8 cellular contexts compared by ENCODE assay signal in genomic region chr1:161177112-161177935, GRCh38. TPM values are rescaled to one million over a fixed set of nuclear protein-coding genes. Genes with fewer than 3 reads are reported as not detected.
DNase-seq lines count a peak whose midpoint lies in the region; ATAC-seq, FAIRE-seq and TF ChIP-seq lines count a peak whose summit lies in the region.

Gene B4GALT3, minus strand, starts transcription at chr1:161177507. Its CDS starts 1,447 bp downstream, at chr1:161176060.

- dilution Hi-C loops in IMR-90 (cut with HindIII; ENCODE audit: low sequenced_read_pairs, unreplicated experiment), result no loop called here
- dilution Hi-C loops in endothelial cell of umbilical vein (cut with MboI; ENCODE audit: extremely low pct_ligation_motif_present, low sequenced_read_pairs), result no loop called here

- TF ChIP-seq RAD21 in IMR-90 (IDR thresholded peaks at IDR 0.05; ENCODE audit: low read length), result no peak

- peak within 1 kb of the TSS; percentile 75 for H2BK120ac ChIP-seq in IMR-90 (ENCODE audit: low read depth, low read length)

- no peaks in the 10 kb centered on the region for H3K9me2 ChIP-seq in OCI-LY7 (ENCODE audit: insufficient read depth, low read length)

- H3K56ac ChIP-seq in IMR-90 (ENCODE audit: extremely low read depth, insufficient read depth, low read length), result peak within 1 kb of the TSS; percentile 80; the same call in 1 of the 2 replicates

- peak within 1 kb of the TSS; percentile 78 for H2AK5ac ChIP-seq in IMR-90 (ENCODE audit: low read depth, low read length)

- H3K9me1 ChIP-seq in IMR-90 (ENCODE audit: insufficient read depth, low read length) (peaks cover 14% of the 10 kb centered on the region), endothelial cell of umbilical vein (replicated peaks; ENCODE audit: control insufficient read depth, extremely low read depth, insufficient read depth, low read length) (no peaks in the 10 kb centered on the region)

- H3K27me3 ChIP-seq in IMR-90 (ENCODE audit: control insufficient read depth, insufficient read depth, low read length) (no peaks in the 10 kb centered on the region), endothelial cell of umbilical vein (ENCODE audit: control insufficient read depth in 2 of 2, insufficient read depth in 2 of 2, low read length in 2 of 2) (no peaks in the 10 kb centered on the region)

- intact Hi-C loops in IMR-90 (cut with micrococcal nuclease) (no loop called here), OCI-LY7 (cut with micrococcal nuclease; ENCODE audit: unreplicated experiment) (loop anchor here (1.0 kb wide), 2 partner anchors 11 to 48 kb away; partner anchors contain the start of gene PPOX), endothelial cell of umbilical vein (cut with micrococcal nuclease) (loop anchor here (1.0 kb wide), 1 partner anchor 11 kb away; the partner anchor contains the start of gene PPOX)

- H3K27ac ChIP-seq in IMR-90 (ENCODE audit: insufficient read depth, low read length) (peak within 1 kb of the TSS; percentile 98), OCI-LY7 (ENCODE audit: low read depth, low read length, poor library complexity, severe bottlenecking) (peak within 1 kb of the TSS; percentile 60), endothelial cell of umbilical vein (ENCODE audit: insufficient read depth, low read depth, low read length) (peak within 1 kb of the TSS; percentile 14)

- DNase-seq in D721Med (ENCODE audit: insufficient read length, low spot score) (peak; percentile 100), IMR-90 (peak; percentile 65), OCI-LY7 (ENCODE audit: low spot score) (peak; percentile 87), activated T-cell treated with anti-CD3 and anti-CD28 coated beads for 24 hours (ENCODE audit: low read depth) (peak; percentile 94), endothelial cell of umbilical vein (ENCODE audit: low read depth, low spot score) (peak; percentile 85), middle frontal gyrus (ENCODE audit: extremely low spot score, low spot score) (peak; percentile 70)
- peak; percentile 90 to 92 for DNase-seq in stimulated activated CD8-positive, alpha-beta memory T cell treated with anti-CD3 and anti-CD28 coated beads, Interleukin-2, amount 100 ng/mL, for 1 hour (ENCODE audit: low read depth in 2 of 2)

- H4K5ac ChIP-seq in IMR-90 (ENCODE audit: low read depth, low read length), result peak within 1 kb of the TSS; percentile 98

- H3K4me1 ChIP-seq in IMR-90 (ENCODE audit: control insufficient read depth, insufficient read depth, low read length) (peaks cover 17% of the 10 kb centered on the region), OCI-LY7 (ENCODE audit: insufficient read depth, low read length, poor library complexity, severe bottlenecking) (peaks cover 33% of the 10 kb centered on the region), endothelial cell of umbilical vein (ENCODE audit: control insufficient read depth, extremely low read depth, insufficient read depth, low read length) (peaks cover 11% of the 10 kb centered on the region)

- H3K9me3 ChIP-seq in IMR-90 (ENCODE audit: control insufficient read depth, insufficient read depth, low read length) (no peaks in the 10 kb centered on the region), OCI-LY7 (ENCODE audit: low read length) (no peaks in the 10 kb centered on the region), endothelial cell of umbilical vein (replicated peaks; ENCODE audit: control insufficient read depth, insufficient read depth, low read length) (no peaks in the 10 kb centered on the region)

- FAIRE-seq in D721Med (lab: Jason Lieb, UNC) (no peak), endothelial cell of umbilical vein (lab: Jason Lieb, UNC) (peak; percentile 64)

- CTCF ChIA-PET in IMR-90 (lab: Yijun Ruan, JAX), result interaction anchor here (1.9 kb wide), 1 partner anchor 11 kb away, joined by 5 read pairs; the partner anchor contains the start of gene PPOX
- CTCF ChIA-PET in OCI-LY7 (lab: Charles Lee; ENCODE audit: unreplicated experiment), result interaction anchor here (0.6 to 1.8 kb wide), 5 partner anchors 11 to 131 kb away, joined by 3 to 15 read pairs (median 4); partner anchors contain the start of genes DEDD, PPOX and TOMM40L
- CTCF ChIA-PET in endothelial cell of umbilical vein (lab: Charles Lee), result interaction anchor here (1.0 to 2.5 kb wide), 5 partner anchors 12 to 205 kb away, joined by 3 to 10 read pairs (median 5); partner anchors contain the start of genes NDUFS2, PPOX and TOMM40L

- BruUV-seq in IMR-90 (replicated peaks; lab: Mats Ljungman, UMichigan) (no TSS peak), OCI-LY7 (replicated peaks; lab: Mats Ljungman, UMichigan) (no TSS peak), endothelial cell of umbilical vein (replicated peaks; lab: Mats Ljungman, UMichigan) (TSS peak; percentile 96)

- H3K9ac ChIP-seq in IMR-90 (ENCODE audit: low read depth, low read length), result peak within 1 kb of the TSS; percentile 99
- H3K9ac ChIP-seq in endothelial cell of umbilical vein (replicated peaks; ENCODE audit: extremely low read depth, insufficient read depth, low read length), result peak within 1 kb of the TSS; percentile 71

- H3K79me1 ChIP-seq in IMR-90 (ENCODE audit: low read depth in 1 of 2, low read length in 2 of 2), result peaks cover 14 to 32% of the 10 kb centered on the region in 2 experiments

- H3K14ac ChIP-seq in IMR-90 (replicated peaks; ENCODE audit: low read depth, low read length), result peak within 1 kb of the TSS; percentile 91

- H4K20me1 ChIP-seq in IMR-90 (ENCODE audit: insufficient read depth, low read length) (peaks cover 13% of the 10 kb centered on the region; the same call in 1 of the 2 replicates), OCI-LY7 (ENCODE audit: insufficient read depth, low read length) (no peaks in the 10 kb centered on the region), endothelial cell of umbilical vein (replicated peaks; ENCODE audit: control insufficient read depth, extremely low read depth, insufficient read depth, low read length) (no peaks in the 10 kb centered on the region)

- no peak within 1 kb of the TSS for H2BK20ac ChIP-seq in IMR-90 (ENCODE audit: low read depth, low read length)

- POLR2A ChIA-PET in IMR-90 (lab: Charles Lee; ENCODE audit: unreplicated experiment), result no interaction called here
- POLR2A ChIA-PET in OCI-LY7 (lab: Charles Lee), result interaction anchor here (0.6 to 3.1 kb wide), 7 partner anchors 9 to 524 kb away, joined by 3 to 23 read pairs (median 5); partner anchors contain the start of genes NDUFS2, PPOX and TOMM40L
- POLR2A ChIA-PET in endothelial cell of umbilical vein (lab: Charles Lee), result interaction anchor here (1.0 to 1.1 kb wide), 2 partner anchors 12 to 25 kb away, joined by 3 to 4 read pairs; partner anchors contain the start of gene NDUFS2

- H2BK5ac ChIP-seq in IMR-90 (ENCODE audit: low read depth, low read length, poor library complexity, severe bottlenecking), result peak within 1 kb of the TSS; percentile 90

- H3K23ac ChIP-seq in IMR-90 (ENCODE audit: low read depth, low read length), result peak within 1 kb of the TSS; percentile 94

- in situ Hi-C loops in IMR-90 (cut with MboI; ENCODE audit: low sequenced_read_pairs), result no loop called here

- H3K36me3 ChIP-seq in IMR-90 (ENCODE audit: control insufficient read depth, insufficient read depth, low read length) (peaks cover 20% of the 10 kb centered on the region), OCI-LY7 (ENCODE audit: insufficient read depth, low read length) (peaks cover 31% of the 10 kb centered on the region), endothelial cell of umbilical vein (ENCODE audit: control insufficient read depth in 2 of 2, extremely low read depth in 1 of 2, insufficient read depth in 2 of 2, low read length in 2 of 2) (peaks cover 0 to 7% of the 10 kb centered on the region in 2 experiments)

- peaks cover 9% of the 10 kb centered on the region; the same call in 1 of the 2 replicates for H3K79me2 ChIP-seq in OCI-LY7 (ENCODE audit: insufficient read depth, low read depth, low read length)
- peaks cover 8% of the 10 kb centered on the region for H3K79me2 ChIP-seq in endothelial cell of umbilical vein (ENCODE audit: control insufficient read depth, insufficient read depth, low read length)

- H3K4me2 ChIP-seq in IMR-90 (ENCODE audit: low read depth, low read length), result peak within 1 kb of the TSS; percentile 96
- H3K4me2 ChIP-seq in OCI-LY7 (ENCODE audit: low read length), result peak within 1 kb of the TSS; percentile 99
- H3K4me2 ChIP-seq in endothelial cell of umbilical vein (ENCODE audit: insufficient read depth, low read length), result peak within 1 kb of the TSS; percentile 79

- peak within 1 kb of the TSS; percentile 100 for H2AFZ ChIP-seq in IMR-90 (replicated peaks; ENCODE audit: low read length, poor library complexity)
- H2AFZ ChIP-seq in OCI-LY7 (ENCODE audit: low read length), result peak within 1 kb of the TSS; percentile 51
- peak within 1 kb of the TSS; percentile 75 for H2AFZ ChIP-seq in endothelial cell of umbilical vein (ENCODE audit: low read depth, low read length)

- ATAC-seq in GM21526 (IDR thresholded peaks at IDR 0.05; ENCODE audit: low FRiP score, unreplicated experiment), result peak; percentile 61
- ATAC-seq in IMR-90 (ENCODE audit: low read depth), result peak; percentile 97

- H3K4me3 ChIP-seq in IMR-90 (ENCODE audit: insufficient read depth, low read depth, low read length) (peak within 1 kb of the TSS; percentile 98), OCI-LY7 (ENCODE audit: low read depth, low read length, poor library complexity, severe bottlenecking) (peak within 1 kb of the TSS; percentile 86), endothelial cell of umbilical vein (replicated peaks in 1 of 3; ENCODE audit: insufficient read depth in 1 of 3, low read depth in 1 of 3, low read length in 3 of 3) (peak within 1 kb of the TSS; percentile 38 to 60 (median 57))

- H2AK9ac ChIP-seq in IMR-90 (replicated peaks; ENCODE audit: low read depth, low read length, poor library complexity), result peak within 1 kb of the TSS; percentile 97

- no peak within 1 kb of the TSS for H2BK15ac ChIP-seq in IMR-90 (ENCODE audit: low read depth, low read length)

- WGBS in IMR-90 (ENCODE audit: extremely low coverage in 2 of 2, insufficient read length in 1 of 2), 2 experiments, result 2% methylated on average over 33 of the region's 50 CpGs; no CpG with 5 or more reads in 1 of the 2 experiments

- peak within 1 kb of the TSS; percentile 87 to 99 for H4K8ac ChIP-seq in IMR-90 (ENCODE audit: low read depth in 2 of 2, low read length in 2 of 2)

- TF ChIP-seq CTCF in D721Med (IDR thresholded peaks at IDR 0.05; ENCODE audit: insufficient read depth, missing control alignments), result peak; percentile 31
- no peak for TF ChIP-seq CTCF in IMR-90 (conservative IDR thresholded peaks at IDR 0.05; ENCODE audit: low read depth, low read length)
- peak; percentile 40; the same call in 1 of the 2 replicates for TF ChIP-seq CTCF in OCI-LY7 (conservative IDR thresholded peaks at IDR 0.05; ENCODE audit: low read length)
- no peak for TF ChIP-seq CTCF in endothelial cell of umbilical vein (IDR thresholded peaks at IDR 0.05; ENCODE audit: extremely low read depth in 1 of 2, insufficient read depth in 1 of 2, low read depth in 1 of 2, low read length in 2 of 2)

- H3K18ac ChIP-seq in IMR-90 (ENCODE audit: low read depth, low read length), result peak within 1 kb of the TSS; percentile 96

- TF ChIP-seq POLR2A in IMR-90 (IDR thresholded peaks at IDR 0.05; ENCODE audit: low read depth, low read length) (peak; percentile 87), endothelial cell of umbilical vein (IDR thresholded peaks at IDR 0.05; ENCODE audit: low read depth, low read length) (peak; percentile 94)

- peak within 1 kb of the TSS; percentile 82 for H4K91ac ChIP-seq in IMR-90 (ENCODE audit: insufficient read depth, low read depth, low read length)

- H3K4ac ChIP-seq in IMR-90 (ENCODE audit: low read depth, low read length), result peak within 1 kb of the TSS; percentile 94

RNA-seq across cellular contexts. Expression of gene B4GALT3, which starts in this region (rescaled TPM):
- total RNA-seq in IMR-90 (2012; rRNA removed), result 11.4 and 19.9 TPM in 2 replicates
- polyA plus RNA-seq in IMR-90 (2012; rRNA removed), result 36.0 and 41.5 TPM in 2 replicates
- polyA plus RNA-seq in IMR-90 (2012; cell fraction: cytosol; rRNA removed), result 43.6 and 51.8 TPM in 2 replicates
- polyA plus RNA-seq in IMR-90 (2012; cell fraction: nucleus; rRNA removed; ENCODE audit: low replicate concordance), result 67.0 and 75.3 TPM in 2 replicates
- 36.2 and 39.1 TPM in 2 replicates for total RNA-seq in OCI-LY7 (2014; rRNA removed; shearing (Covaris generic))
- 41.7 and 49.8 TPM in 2 replicates for total RNA-seq in OCI-LY7 (2022)
- 39.5 and 39.8 TPM in 2 replicates for total RNA-seq in endothelial cell of umbilical vein
- 55.5 and 60.4 TPM in 2 replicates for polyA plus RNA-seq in endothelial cell of umbilical vein
- polyA plus RNA-seq in endothelial cell of umbilical vein (2011; cell fraction: cytosol; rRNA removed), result 43.9 and 47.0 TPM in 2 replicates
- 46.1 and 53.2 TPM in 2 replicates for polyA plus RNA-seq in endothelial cell of umbilical vein (2011; cell fraction: nucleus; rRNA removed)
- polyA plus RNA-seq in endothelial cell of umbilical vein (2012), result 36.9 and 38.5 TPM in 2 replicates
- 22.8 and 24.6 TPM in 2 replicates for polyA minus RNA-seq in endothelial cell of umbilical vein
- polyA minus RNA-seq in endothelial cell of umbilical vein (2011; cell fraction: cytosol; rRNA and poly(A)+ RNA removed), result 18.3 TPM
- 13.6 and 14.2 TPM in 2 replicates for polyA minus RNA-seq in endothelial cell of umbilical vein (2011; cell fraction: nucleus; rRNA and poly(A)+ RNA removed)

Comparison
In these comparisons a context has a peak if more than half of its experiments do, and no peak if none do; other contexts are left out.
1. Peak in every context shown above with its lines: DNase-seq, ATAC-seq, H3K4me3 ChIP-seq and H3K27ac ChIP-seq.
2. CTCF ChIP-seq: peak in D721Med (single experiment) and OCI-LY7 (single experiment); none in IMR-90 (single experiment) and endothelial cell of umbilical vein (0 of 2).
3. H3K27ac ChIP-seq: peak in every context shown above with its lines; median percentile 98 in IMR-90; 60 in OCI-LY7; 14 in endothelial cell of umbilical vein.